In the genomic region with DNA sequence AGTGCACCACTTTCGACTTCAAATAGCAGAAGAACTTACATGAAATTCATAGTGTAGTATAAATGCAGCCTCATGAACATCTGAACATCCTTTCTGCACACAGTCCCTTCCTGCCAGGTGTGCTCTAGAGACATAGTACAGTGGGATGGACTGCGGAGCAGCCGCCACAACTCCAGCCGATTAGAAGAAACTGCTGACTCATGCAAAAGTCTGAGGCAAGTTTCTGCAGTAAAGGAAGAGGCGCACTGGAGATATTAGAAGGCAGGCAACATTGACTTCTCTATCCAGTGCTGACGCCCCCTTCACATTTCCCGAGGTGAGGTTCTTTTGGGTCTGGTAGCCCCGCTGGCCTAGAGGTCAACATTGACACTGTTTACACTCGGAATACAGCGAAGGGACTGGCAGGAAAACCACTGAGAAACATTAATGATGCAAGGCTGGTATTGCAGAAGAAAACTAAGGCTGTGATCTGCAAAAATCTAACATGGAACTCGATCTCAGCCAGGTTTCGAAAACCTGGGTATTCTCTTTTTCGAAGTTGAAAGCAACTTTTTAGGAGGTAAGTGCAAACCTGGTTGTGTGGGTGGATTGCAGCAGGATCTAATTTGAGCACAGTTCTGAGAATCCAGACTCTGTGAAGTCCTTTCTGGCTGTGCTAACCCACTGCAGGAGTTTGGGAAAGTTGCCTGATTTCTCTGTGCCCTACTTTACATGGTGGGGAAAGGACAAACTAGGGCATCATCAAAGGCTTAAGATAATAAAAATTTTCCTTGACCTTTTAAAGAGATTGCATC, we compare ENCODE assay signal across 1 cellular context.
A peak's percentile ranks its signal among the peaks of the same experiment; 100 is the strongest.
TF ChIP-seq lines count a peak whose summit lies in the region.

No MANE protein-coding gene starts in this region.

TF ChIP-seq in K562, 482 proteins besides CTCF, POLR2A, EP300 and RAD21 (continued from another document and continues in another):
- TF ChIP-seq, protein P1, sequence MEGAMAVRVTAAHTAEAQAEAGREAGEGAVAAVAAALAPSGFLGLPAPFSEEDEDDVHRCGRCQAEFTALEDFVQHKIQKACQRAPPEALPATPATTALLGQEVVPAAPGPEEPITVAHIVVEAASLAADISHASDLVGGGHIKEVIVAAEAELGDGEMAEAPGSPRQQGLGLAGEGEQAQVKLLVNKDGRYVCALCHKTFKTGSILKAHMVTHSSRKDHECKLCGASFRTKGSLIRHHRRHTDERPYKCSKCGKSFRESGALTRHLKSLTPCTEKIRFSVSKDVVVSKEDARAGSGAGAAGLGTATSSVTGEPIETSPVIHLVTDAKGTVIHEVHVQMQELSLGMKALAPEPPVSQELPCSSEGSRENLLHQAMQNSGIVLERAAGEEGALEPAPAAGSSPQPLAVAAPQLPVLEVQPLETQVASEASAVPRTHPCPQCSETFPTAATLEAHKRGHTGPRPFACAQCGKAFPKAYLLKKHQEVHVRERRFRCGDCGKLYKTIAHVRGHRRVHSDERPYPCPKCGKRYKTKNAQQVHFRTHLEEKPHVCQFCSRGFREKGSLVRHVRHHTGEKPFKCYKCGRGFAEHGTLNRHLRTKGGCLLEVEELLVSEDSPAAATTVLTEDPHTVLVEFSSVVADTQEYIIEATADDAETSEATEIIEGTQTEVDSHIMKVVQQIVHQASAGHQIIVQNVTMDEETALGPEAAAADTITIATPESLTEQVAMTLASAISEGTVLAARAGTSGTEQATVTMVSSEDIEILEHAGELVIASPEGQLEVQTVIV (CRISPR knock-in tag; IDR thresholded peaks at IDR 0.05; ENCODE audit: borderline replicate concordance), result no peak
- TF ChIP-seq SMAD4 (CRISPR knock-in tag; conservative IDR thresholded peaks at IDR 0.05) (0 out of 2 replicates have a peak, but pooled peaks have one; percentile 61), TCF3 (CRISPR knock-in tag; IDR thresholded peaks at IDR 0.05) (peak; percentile 39; the same call in 1 of the 2 replicates), TRIM28 (IDR thresholded peaks at IDR 0.05) (0 out of 2 replicates have a peak, but pooled peaks have one; percentile 28), CAMTA2 (CRISPR knock-in tag; conservative IDR thresholded peaks at IDR 0.05) (no peak), ZFP36 (IDR thresholded peaks at IDR 0.05; ENCODE audit: low read depth, low read length, partially characterized antibody) (peak; percentile 72), BRCA1 (IDR thresholded peaks at IDR 0.05) (no peak), BRCA1 (CRISPR knock-in tag; IDR thresholded peaks at IDR 0.05) (no peak), LEF1 (IDR thresholded peaks at IDR 0.05) (no peak; the same call in 1 of the 2 replicates), ZNF507 (tag; conservative IDR thresholded peaks at IDR 0.05) (no peak), GABPB1 (CRISPR knock-in tag; IDR thresholded peaks at IDR 0.05) (no peak), DPF2 (IDR thresholded peaks at IDR 0.05) (peak; percentile 70), EP400 (IDR thresholded peaks at IDR 0.05) (peak; percentile 60), ZNF316 (IDR thresholded peaks at IDR 0.05) (peak; percentile 100), HLTF (IDR thresholded peaks at IDR 0.05) (no peak), ETV1 (tag; conservative IDR thresholded peaks at IDR 0.05; ENCODE audit: low read depth) (no peak), MCM3 (IDR thresholded peaks at IDR 0.05) (no peak), HNRNPL (IDR thresholded peaks at IDR 0.05; ENCODE audit: low read depth, low read length) (no peak), TEAD4 (IDR thresholded peaks at IDR 0.05; ENCODE audit: low read length) (peak; percentile 6; the same call in 1 of the 2 replicates), TEAD4 (CRISPR knock-in tag; IDR thresholded peaks at IDR 0.05; ENCODE audit: borderline replicate concordance) (no peak), RCOR1 (IDR thresholded peaks at IDR 0.05; ENCODE audit: borderline replicate concordance in 1 of 2, low read depth in 2 of 2, low read length in 2 of 2) (peak in 1 of 2 experiments; percentile 75; a peak in 3 of 4 replicates), ZNF830 (CRISPR knock-in tag; IDR thresholded peaks at IDR 0.05) (no peak), FOSL1 (tag; conservative IDR thresholded peaks at IDR 0.05) (0 out of 2 replicates have a peak, but pooled peaks have one; percentile 25), ZC3H11A (IDR thresholded peaks at IDR 0.05; ENCODE audit: low read depth, low read length) (no peak), CREB1 (IDR thresholded peaks at IDR 0.05) (no peak), CREB1 (CRISPR knock-in tag; IDR thresholded peaks at IDR 0.05) (no peak), CCNT2 (IDR thresholded peaks at IDR 0.05; ENCODE audit: borderline replicate concordance, extremely low read depth, insufficient read length, low read depth, low read length) (no peak), NBN (IDR thresholded peaks at IDR 0.05; ENCODE audit: low read depth) (peak; percentile 81; the same call in 1 of the 2 replicates), CBFA2T2 (conservative IDR thresholded peaks at IDR 0.05) (0 out of 2 replicates have a peak, but pooled peaks have one; percentile 17), FOXK2 (conservative IDR thresholded peaks at IDR 0.05 in 1 of 2, IDR thresholded peaks at IDR 0.05 in 1 of 2; ENCODE audit: low read depth in 2 of 2) (no peak), ARNT (IDR thresholded peaks at IDR 0.05) (peak in 1 of 2 experiments; percentile 39; a peak in 1 of 4 replicates), ZNF165 (CRISPR knock-in tag; IDR thresholded peaks at IDR 0.05; ENCODE audit: borderline replicate concordance) (no peak), POLR3G (IDR thresholded peaks at IDR 0.05; ENCODE audit: extremely low read depth, insufficient read length, insufficient replicate concordance) (no peak), ZNF347 (CRISPR knock-in tag; IDR thresholded peaks at IDR 0.05; ENCODE audit: low read depth) (no peak), NR2C1 (IDR thresholded peaks at IDR 0.05) (no peak; the same call in 1 of the 2 replicates), NR2C1 (tag; IDR thresholded peaks at IDR 0.05) (no peak), TCFL5 (CRISPR knock-in tag; conservative IDR thresholded peaks at IDR 0.05) (no peak), RBM25 (IDR thresholded peaks at IDR 0.05; ENCODE audit: low read depth, low read length, severe bottlenecking) (no peak), NR2C2 (CRISPR knock-in tag; IDR thresholded peaks at IDR 0.05) (no peak), NR2C2 (tag; IDR thresholded peaks at IDR 0.05) (peak; percentile 45; the same call in 1 of the 2 replicates), JUND (IDR thresholded peaks at IDR 0.05; ENCODE audit: borderline replicate concordance, low read depth, low read length) (0 out of 2 replicates have a peak, but pooled peaks have one; percentile 40), JUND (tag; IDR thresholded peaks at IDR 0.05; ENCODE audit: borderline replicate concordance, low read depth, low read length) (no peak; the same call in 1 of the 3 replicates), TCF7L2 (IDR thresholded peaks at IDR 0.05; ENCODE audit: low read depth, low read length) (no peak), HNRNPLL (IDR thresholded peaks at IDR 0.05; ENCODE audit: low read depth, low read length, poor library complexity, severe bottlenecking) (peak; percentile 16)
- TF ChIP-seq, protein P2, sequence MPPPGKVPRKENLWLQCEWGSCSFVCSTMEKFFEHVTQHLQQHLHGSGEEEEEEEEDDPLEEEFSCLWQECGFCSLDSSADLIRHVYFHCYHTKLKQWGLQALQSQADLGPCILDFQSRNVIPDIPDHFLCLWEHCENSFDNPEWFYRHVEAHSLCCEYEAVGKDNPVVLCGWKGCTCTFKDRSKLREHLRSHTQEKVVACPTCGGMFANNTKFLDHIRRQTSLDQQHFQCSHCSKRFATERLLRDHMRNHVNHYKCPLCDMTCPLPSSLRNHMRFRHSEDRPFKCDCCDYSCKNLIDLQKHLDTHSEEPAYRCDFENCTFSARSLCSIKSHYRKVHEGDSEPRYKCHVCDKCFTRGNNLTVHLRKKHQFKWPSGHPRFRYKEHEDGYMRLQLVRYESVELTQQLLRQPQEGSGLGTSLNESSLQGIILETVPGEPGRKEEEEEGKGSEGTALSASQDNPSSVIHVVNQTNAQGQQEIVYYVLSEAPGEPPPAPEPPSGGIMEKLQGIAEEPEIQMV (tag; conservative IDR thresholded peaks at IDR 0.05; ENCODE audit: low read depth), result peak; percentile 54; the same call in 1 of the 2 replicates
- TF ChIP-seq, protein P3, sequence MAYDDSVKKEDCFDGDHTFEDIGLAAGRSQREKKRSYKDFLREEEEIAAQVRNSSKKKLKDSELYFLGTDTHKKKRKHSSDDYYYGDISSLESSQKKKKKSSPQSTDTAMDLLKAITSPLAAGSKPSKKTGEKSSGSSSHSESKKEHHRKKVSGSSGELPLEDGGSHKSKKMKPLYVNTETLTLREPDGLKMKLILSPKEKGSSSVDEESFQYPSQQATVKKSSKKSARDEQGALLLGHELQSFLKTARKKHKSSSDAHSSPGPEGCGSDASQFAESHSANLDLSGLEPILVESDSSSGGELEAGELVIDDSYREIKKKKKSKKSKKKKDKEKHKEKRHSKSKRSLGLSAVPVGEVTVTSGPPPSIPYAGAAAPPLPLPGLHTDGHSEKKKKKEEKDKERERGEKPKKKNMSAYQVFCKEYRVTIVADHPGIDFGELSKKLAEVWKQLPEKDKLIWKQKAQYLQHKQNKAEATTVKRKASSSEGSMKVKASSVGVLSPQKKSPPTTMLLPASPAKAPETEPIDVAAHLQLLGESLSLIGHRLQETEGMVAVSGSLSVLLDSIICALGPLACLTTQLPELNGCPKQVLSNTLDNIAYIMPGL (CRISPR knock-in tag; IDR thresholded peaks at IDR 0.05), result no peak
- TF ChIP-seq, protein P4, sequence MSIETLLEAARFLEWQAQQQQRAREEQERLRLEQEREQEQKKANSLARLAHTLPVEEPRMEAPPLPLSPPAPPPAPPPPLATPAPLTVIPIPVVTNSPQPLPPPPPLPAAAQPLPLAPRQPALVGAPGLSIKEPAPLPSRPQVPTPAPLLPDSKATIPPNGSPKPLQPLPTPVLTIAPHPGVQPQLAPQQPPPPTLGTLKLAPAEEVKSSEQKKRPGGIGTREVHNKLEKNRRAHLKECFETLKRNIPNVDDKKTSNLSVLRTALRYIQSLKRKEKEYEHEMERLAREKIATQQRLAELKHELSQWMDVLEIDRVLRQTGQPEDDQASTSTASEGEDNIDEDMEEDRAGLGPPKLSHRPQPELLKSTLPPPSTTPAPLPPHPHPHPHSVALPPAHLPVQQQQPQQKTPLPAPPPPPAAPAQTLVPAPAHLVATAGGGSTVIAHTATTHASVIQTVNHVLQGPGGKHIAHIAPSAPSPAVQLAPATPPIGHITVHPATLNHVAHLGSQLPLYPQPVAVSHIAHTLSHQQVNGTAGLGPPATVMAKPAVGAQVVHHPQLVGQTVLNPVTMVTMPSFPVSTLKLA (conservative IDR thresholded peaks at IDR 0.05), result 0 out of 4 replicates have a peak, but pooled peaks of 1 of the 2 experiments have one; percentile 20
- TF ChIP-seq, protein P5, sequence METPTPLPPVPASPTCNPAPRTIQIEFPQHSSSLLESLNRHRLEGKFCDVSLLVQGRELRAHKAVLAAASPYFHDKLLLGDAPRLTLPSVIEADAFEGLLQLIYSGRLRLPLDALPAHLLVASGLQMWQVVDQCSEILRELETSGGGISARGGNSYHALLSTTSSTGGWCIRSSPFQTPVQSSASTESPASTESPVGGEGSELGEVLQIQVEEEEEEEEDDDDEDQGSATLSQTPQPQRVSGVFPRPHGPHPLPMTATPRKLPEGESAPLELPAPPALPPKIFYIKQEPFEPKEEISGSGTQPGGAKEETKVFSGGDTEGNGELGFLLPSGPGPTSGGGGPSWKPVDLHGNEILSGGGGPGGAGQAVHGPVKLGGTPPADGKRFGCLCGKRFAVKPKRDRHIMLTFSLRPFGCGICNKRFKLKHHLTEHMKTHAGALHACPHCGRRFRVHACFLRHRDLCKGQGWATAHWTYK (CRISPR knock-in tag; IDR thresholded peaks at IDR 0.05), result no peak
- TF ChIP-seq, protein P6, sequence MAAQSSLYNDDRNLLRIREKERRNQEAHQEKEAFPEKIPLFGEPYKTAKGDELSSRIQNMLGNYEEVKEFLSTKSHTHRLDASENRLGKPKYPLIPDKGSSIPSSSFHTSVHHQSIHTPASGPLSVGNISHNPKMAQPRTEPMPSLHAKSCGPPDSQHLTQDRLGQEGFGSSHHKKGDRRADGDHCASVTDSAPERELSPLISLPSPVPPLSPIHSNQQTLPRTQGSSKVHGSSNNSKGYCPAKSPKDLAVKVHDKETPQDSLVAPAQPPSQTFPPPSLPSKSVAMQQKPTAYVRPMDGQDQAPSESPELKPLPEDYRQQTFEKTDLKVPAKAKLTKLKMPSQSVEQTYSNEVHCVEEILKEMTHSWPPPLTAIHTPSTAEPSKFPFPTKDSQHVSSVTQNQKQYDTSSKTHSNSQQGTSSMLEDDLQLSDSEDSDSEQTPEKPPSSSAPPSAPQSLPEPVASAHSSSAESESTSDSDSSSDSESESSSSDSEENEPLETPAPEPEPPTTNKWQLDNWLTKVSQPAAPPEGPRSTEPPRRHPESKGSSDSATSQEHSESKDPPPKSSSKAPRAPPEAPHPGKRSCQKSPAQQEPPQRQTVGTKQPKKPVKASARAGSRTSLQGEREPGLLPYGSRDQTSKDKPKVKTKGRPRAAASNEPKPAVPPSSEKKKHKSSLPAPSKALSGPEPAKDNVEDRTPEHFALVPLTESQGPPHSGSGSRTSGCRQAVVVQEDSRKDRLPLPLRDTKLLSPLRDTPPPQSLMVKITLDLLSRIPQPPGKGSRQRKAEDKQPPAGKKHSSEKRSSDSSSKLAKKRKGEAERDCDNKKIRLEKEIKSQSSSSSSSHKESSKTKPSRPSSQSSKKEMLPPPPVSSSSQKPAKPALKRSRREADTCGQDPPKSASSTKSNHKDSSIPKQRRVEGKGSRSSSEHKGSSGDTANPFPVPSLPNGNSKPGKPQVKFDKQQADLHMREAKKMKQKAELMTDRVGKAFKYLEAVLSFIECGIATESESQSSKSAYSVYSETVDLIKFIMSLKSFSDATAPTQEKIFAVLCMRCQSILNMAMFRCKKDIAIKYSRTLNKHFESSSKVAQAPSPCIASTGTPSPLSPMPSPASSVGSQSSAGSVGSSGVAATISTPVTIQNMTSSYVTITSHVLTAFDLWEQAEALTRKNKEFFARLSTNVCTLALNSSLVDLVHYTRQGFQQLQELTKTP (IDR thresholded peaks at IDR 0.05; ENCODE audit: low read depth in 1 of 2, partially characterized antibody in 2 of 2), result no peak
- TF ChIP-seq, protein P7, sequence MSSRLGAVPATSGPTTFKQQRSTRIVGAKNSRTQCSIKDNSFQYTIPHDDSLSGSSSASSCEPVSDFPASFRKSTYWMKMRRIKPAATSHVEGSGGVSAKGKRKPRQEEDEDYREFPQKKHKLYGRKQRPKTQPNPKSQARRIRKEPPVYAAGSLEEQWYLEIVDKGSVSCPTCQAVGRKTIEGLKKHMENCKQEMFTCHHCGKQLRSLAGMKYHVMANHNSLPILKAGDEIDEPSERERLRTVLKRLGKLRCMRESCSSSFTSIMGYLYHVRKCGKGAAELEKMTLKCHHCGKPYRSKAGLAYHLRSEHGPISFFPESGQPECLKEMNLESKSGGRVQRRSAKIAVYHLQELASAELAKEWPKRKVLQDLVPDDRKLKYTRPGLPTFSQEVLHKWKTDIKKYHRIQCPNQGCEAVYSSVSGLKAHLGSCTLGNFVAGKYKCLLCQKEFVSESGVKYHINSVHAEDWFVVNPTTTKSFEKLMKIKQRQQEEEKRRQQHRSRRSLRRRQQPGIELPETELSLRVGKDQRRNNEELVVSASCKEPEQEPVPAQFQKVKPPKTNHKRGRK (tag; IDR thresholded peaks at IDR 0.05), result peak; percentile 97
- TF ChIP-seq, protein P8, sequence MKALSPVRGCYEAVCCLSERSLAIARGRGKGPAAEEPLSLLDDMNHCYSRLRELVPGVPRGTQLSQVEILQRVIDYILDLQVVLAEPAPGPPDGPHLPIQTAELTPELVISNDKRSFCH (CRISPR knock-in tag; IDR thresholded peaks at IDR 0.05), result no peak
- TF ChIP-seq, protein P8 (tag; IDR thresholded peaks at IDR 0.05), result no peak
